In the genomic region with DNA sequence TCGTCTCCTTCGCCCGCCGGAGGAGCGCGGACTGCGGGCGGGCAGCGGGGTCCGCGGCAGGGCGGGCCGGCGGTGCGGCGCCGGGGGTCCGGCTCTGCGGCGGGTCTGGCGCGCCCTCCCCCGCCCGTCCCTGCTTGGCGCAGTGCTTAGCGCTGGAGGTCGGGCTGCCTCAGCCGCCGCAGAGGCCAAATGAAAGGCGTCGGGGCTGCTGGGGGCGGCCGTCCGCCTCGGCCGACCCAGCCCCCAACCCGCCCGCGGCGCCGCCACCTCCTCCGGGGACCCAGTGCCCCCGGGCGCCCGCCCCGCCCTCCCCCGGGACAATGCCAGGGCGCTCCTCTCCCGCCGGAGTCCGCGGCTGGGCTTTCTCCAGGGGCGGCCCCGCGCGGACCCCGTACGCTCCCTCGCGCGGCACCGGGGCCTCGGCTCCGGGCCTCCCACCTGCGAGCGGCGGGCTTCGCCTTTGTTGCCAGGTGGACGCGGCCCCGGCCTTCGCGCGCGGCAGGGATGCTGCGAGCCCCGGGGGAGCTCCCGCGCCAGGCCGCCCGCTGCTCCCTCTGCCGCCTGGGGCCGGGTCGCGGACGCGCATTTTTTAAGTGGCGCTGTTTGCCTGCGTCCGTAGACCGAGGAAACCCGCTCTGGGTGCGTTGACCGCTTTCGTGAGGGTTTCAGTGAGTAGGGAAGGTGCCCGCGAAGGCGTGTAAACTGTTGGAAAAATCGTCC, we compare ENCODE assay signal across 1 cellular context.
TF ChIP-seq lines count a peak whose summit lies in the region.

No MANE protein-coding gene starts in this region.

TF ChIP-seq in K562, 482 proteins besides CTCF, POLR2A, EP300 and RAD21 (continued from another document and continues in another):
- TF ChIP-seq, protein P1, sequence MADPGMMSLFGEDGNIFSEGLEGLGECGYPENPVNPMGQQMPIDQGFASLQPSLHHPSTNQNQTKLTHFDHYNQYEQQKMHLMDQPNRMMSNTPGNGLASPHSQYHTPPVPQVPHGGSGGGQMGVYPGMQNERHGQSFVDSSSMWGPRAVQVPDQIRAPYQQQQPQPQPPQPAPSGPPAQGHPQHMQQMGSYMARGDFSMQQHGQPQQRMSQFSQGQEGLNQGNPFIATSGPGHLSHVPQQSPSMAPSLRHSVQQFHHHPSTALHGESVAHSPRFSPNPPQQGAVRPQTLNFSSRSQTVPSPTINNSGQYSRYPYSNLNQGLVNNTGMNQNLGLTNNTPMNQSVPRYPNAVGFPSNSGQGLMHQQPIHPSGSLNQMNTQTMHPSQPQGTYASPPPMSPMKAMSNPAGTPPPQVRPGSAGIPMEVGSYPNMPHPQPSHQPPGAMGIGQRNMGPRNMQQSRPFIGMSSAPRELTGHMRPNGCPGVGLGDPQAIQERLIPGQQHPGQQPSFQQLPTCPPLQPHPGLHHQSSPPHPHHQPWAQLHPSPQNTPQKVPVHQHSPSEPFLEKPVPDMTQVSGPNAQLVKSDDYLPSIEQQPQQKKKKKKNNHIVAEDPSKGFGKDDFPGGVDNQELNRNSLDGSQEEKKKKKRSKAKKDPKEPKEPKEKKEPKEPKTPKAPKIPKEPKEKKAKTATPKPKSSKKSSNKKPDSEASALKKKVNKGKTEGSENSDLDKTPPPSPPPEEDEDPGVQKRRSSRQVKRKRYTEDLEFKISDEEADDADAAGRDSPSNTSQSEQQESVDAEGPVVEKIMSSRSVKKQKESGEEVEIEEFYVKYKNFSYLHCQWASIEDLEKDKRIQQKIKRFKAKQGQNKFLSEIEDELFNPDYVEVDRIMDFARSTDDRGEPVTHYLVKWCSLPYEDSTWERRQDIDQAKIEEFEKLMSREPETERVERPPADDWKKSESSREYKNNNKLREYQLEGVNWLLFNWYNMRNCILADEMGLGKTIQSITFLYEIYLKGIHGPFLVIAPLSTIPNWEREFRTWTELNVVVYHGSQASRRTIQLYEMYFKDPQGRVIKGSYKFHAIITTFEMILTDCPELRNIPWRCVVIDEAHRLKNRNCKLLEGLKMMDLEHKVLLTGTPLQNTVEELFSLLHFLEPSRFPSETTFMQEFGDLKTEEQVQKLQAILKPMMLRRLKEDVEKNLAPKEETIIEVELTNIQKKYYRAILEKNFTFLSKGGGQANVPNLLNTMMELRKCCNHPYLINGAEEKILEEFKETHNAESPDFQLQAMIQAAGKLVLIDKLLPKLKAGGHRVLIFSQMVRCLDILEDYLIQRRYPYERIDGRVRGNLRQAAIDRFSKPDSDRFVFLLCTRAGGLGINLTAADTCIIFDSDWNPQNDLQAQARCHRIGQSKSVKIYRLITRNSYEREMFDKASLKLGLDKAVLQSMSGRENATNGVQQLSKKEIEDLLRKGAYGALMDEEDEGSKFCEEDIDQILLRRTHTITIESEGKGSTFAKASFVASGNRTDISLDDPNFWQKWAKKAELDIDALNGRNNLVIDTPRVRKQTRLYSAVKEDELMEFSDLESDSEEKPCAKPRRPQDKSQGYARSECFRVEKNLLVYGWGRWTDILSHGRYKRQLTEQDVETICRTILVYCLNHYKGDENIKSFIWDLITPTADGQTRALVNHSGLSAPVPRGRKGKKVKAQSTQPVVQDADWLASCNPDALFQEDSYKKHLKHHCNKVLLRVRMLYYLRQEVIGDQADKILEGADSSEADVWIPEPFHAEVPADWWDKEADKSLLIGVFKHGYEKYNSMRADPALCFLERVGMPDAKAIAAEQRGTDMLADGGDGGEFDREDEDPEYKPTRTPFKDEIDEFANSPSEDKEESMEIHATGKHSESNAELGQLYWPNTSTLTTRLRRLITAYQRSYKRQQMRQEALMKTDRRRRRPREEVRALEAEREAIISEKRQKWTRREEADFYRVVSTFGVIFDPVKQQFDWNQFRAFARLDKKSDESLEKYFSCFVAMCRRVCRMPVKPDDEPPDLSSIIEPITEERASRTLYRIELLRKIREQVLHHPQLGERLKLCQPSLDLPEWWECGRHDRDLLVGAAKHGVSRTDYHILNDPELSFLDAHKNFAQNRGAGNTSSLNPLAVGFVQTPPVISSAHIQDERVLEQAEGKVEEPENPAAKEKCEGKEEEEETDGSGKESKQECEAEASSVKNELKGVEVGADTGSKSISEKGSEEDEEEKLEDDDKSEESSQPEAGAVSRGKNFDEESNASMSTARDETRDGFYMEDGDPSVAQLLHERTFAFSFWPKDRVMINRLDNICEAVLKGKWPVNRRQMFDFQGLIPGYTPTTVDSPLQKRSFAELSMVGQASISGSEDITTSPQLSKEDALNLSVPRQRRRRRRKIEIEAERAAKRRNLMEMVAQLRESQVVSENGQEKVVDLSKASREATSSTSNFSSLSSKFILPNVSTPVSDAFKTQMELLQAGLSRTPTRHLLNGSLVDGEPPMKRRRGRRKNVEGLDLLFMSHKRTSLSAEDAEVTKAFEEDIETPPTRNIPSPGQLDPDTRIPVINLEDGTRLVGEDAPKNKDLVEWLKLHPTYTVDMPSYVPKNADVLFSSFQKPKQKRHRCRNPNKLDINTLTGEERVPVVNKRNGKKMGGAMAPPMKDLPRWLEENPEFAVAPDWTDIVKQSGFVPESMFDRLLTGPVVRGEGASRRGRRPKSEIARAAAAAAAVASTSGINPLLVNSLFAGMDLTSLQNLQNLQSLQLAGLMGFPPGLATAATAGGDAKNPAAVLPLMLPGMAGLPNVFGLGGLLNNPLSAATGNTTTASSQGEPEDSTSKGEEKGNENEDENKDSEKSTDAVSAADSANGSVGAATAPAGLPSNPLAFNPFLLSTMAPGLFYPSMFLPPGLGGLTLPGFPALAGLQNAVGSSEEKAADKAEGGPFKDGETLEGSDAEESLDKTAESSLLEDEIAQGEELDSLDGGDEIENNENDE (IDR thresholded peaks at IDR 0.05; ENCODE audit: low read depth, low read length), result no peak
- TF ChIP-seq TFAM (CRISPR knock-in tag; conservative IDR thresholded peaks at IDR 0.05) (no peak), FOXM1 (IDR thresholded peaks at IDR 0.05; ENCODE audit: low read depth) (no peak), FOXM1 (CRISPR knock-in tag; IDR thresholded peaks at IDR 0.05; ENCODE audit: low read depth) (no peak), YY1 (IDR thresholded peaks at IDR 0.05; ENCODE audit: borderline replicate concordance in 1 of 3, control insufficient read depth in 1 of 3, extremely low read depth in 1 of 3, insufficient read depth in 3 of 3, insufficient read length in 1 of 3, insufficient replicate concordance in 2 of 3, low read depth in 1 of 3, low read length in 2 of 3) (peak in 1 of 3 experiments; percentile 39), MXI1 (IDR thresholded peaks at IDR 0.05; ENCODE audit: low read depth, low read length) (no peak), TGIF2 (CRISPR knock-in tag; IDR thresholded peaks at IDR 0.05) (no peak), SOX6 (IDR thresholded peaks at IDR 0.05) (no peak), RAD51 (IDR thresholded peaks at IDR 0.05; ENCODE audit: borderline replicate concordance, low read depth) (no peak), RBFOX2 (IDR thresholded peaks at IDR 0.05; ENCODE audit: low read depth, low read length) (peak; percentile 68), ZNF780A (CRISPR knock-in tag; IDR thresholded peaks at IDR 0.05) (no peak), TEAD2 (tag; IDR thresholded peaks at IDR 0.05) (no peak), NELFE (IDR thresholded peaks at IDR 0.05; ENCODE audit: insufficient read depth, insufficient read length) (no peak), ZNF282 (CRISPR knock-in tag; IDR thresholded peaks at IDR 0.05) (no peak), FOXJ3 (CRISPR knock-in tag; IDR thresholded peaks at IDR 0.05) (no peak), SRSF7 (optimal IDR thresholded peaks at IDR 0.05; ENCODE audit: low read depth, low read length) (no peak), POLR2B (IDR thresholded peaks at IDR 0.05; ENCODE audit: low read depth, partially characterized antibody) (no peak), RFX5 (IDR thresholded peaks at IDR 0.05; ENCODE audit: low read depth, low read length) (no peak), KLF13 (tag; IDR thresholded peaks at IDR 0.05; ENCODE audit: borderline replicate concordance, low read depth) (no peak)
- TF ChIP-seq, protein P2, sequence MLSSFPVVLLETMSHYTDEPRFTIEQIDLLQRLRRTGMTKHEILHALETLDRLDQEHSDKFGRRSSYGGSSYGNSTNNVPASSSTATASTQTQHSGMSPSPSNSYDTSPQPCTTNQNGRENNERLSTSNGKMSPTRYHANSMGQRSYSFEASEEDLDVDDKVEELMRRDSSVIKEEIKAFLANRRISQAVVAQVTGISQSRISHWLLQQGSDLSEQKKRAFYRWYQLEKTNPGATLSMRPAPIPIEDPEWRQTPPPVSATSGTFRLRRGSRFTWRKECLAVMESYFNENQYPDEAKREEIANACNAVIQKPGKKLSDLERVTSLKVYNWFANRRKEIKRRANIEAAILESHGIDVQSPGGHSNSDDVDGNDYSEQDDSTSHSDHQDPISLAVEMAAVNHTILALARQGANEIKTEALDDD (IDR thresholded peaks at IDR 0.05), result no peak
- TF ChIP-seq, protein P3, sequence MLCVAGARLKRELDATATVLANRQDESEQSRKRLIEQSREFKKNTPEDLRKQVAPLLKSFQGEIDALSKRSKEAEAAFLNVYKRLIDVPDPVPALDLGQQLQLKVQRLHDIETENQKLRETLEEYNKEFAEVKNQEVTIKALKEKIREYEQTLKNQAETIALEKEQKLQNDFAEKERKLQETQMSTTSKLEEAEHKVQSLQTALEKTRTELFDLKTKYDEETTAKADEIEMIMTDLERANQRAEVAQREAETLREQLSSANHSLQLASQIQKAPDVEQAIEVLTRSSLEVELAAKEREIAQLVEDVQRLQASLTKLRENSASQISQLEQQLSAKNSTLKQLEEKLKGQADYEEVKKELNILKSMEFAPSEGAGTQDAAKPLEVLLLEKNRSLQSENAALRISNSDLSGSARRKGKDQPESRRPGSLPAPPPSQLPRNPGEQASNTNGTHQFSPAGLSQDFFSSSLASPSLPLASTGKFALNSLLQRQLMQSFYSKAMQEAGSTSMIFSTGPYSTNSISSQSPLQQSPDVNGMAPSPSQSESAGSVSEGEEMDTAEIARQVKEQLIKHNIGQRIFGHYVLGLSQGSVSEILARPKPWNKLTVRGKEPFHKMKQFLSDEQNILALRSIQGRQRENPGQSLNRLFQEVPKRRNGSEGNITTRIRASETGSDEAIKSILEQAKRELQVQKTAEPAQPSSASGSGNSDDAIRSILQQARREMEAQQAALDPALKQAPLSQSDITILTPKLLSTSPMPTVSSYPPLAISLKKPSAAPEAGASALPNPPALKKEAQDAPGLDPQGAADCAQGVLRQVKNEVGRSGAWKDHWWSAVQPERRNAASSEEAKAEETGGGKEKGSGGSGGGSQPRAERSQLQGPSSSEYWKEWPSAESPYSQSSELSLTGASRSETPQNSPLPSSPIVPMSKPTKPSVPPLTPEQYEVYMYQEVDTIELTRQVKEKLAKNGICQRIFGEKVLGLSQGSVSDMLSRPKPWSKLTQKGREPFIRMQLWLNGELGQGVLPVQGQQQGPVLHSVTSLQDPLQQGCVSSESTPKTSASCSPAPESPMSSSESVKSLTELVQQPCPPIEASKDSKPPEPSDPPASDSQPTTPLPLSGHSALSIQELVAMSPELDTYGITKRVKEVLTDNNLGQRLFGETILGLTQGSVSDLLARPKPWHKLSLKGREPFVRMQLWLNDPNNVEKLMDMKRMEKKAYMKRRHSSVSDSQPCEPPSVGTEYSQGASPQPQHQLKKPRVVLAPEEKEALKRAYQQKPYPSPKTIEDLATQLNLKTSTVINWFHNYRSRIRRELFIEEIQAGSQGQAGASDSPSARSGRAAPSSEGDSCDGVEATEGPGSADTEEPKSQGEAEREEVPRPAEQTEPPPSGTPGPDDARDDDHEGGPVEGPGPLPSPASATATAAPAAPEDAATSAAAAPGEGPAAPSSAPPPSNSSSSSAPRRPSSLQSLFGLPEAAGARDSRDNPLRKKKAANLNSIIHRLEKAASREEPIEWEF (CRISPR knock-in tag; IDR thresholded peaks at IDR 0.05), result no peak
- TF ChIP-seq, protein P4, sequence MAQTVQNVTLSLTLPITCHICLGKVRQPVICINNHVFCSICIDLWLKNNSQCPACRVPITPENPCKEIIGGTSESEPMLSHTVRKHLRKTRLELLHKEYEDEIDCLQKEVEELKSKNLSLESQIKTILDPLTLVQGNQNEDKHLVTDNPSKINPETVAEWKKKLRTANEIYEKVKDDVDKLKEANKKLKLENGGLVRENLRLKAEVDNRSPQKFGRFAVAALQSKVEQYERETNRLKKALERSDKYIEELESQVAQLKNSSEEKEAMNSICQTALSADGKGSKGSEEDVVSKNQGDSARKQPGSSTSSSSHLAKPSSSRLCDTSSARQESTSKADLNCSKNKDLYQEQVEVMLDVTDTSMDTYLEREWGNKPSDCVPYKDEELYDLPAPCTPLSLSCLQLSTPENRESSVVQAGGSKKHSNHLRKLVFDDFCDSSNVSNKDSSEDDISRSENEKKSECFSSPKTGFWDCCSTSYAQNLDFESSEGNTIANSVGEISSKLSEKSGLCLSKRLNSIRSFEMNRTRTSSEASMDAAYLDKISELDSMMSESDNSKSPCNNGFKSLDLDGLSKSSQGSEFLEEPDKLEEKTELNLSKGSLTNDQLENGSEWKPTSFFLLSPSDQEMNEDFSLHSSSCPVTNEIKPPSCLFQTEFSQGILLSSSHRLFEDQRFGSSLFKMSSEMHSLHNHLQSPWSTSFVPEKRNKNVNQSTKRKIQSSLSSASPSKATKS (CRISPR knock-in tag; IDR thresholded peaks at IDR 0.05), result no peak
- TF ChIP-seq, protein P5, sequence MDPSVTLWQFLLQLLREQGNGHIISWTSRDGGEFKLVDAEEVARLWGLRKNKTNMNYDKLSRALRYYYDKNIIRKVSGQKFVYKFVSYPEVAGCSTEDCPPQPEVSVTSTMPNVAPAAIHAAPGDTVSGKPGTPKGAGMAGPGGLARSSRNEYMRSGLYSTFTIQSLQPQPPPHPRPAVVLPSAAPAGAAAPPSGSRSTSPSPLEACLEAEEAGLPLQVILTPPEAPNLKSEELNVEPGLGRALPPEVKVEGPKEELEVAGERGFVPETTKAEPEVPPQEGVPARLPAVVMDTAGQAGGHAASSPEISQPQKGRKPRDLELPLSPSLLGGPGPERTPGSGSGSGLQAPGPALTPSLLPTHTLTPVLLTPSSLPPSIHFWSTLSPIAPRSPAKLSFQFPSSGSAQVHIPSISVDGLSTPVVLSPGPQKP (CRISPR knock-in tag; IDR thresholded peaks at IDR 0.05), result no peak
